In the genomic region with DNA sequence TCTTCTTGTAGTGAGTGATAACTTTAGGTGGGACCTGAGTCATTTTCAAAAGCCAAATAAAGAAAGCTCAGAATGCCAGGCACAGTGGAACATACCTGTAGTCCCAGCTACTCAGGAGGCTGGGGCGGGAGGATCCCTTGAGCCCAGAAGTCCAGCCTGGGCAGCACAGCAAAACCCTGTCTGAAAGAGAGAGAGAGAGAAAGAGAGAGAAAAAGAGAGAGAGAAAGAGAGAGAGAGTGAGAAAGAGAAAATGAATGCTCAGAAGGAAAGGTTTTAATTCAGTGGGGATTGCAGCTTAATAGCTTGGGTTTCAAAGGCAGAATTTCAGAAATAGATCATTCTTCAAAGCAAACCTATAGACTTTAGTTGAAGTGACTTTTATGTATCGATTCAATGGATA, we compare ENCODE assay signal across 21 cellular contexts. TPM values are rescaled to one million over a fixed set of nuclear protein-coding genes. Genes with fewer than 3 reads are reported as not detected.
"Had no signal": no experiment of that assay in that cellular context is flagged by ENCODE, and none has a peak within 500 bp of the region (broad histone marks: within the 10 kb centered on the region; RNA-seq: fewer than 3 reads in every experiment).

No MANE protein-coding gene starts in this region.

- H3K4me1 Mint-ChIP-seq: neural progenitor cell had no signal

- H3K9me3 ChIP-seq: adrenal gland, esophagus squamous epithelium, gastrocnemius medialis, left ventricle myocardium inferior, thoracic aorta, upper lobe of left lung had no signal

- H3K27me3 Mint-ChIP-seq: activated T-cell treated with anti-CD3 and anti-CD28 coated beads, Interleukin-2, amount 50 U/mL, for 24 hours; central memory CD8-positive, alpha-beta T cell had no signal

- H3K4me3 Mint-ChIP-seq: activated T-cell treated with anti-CD3 and anti-CD28 coated beads, Interleukin-2, amount 50 U/mL, for 24 hours; central memory CD8-positive, alpha-beta T cell; neural progenitor cell had no signal

- H3K4me1 ChIP-seq: gastrocnemius medialis, neural progenitor cell had no signal

- DNase-seq: activated CD4-positive, alpha-beta T cell treated with anti-CD3 and anti-CD28 coated beads, Interleukin-2, amount 50 U/mL, for 4 hours; activated CD8-positive, alpha-beta memory T cell treated with anti-CD3 and anti-CD28 coated beads, Interleukin-2, amount 50 U/mL, for 4 hours; activated effector memory CD4-positive, alpha-beta T cell treated with anti-CD3 and anti-CD28 coated beads, Interleukin-2, amount 50 U/mL, for 16 hours; activated naive CD4-positive, alpha-beta T cell treated with anti-CD3 and anti-CD28 coated beads, Interleukin-2, amount 50 U/mL, for 16 hours; adrenal gland; gastrocnemius medialis; left ventricle myocardium inferior; naive thymus-derived CD4-positive, alpha-beta T cell; stimulated activated CD4-positive, alpha-beta T cell treated with anti-CD3 and anti-CD28 coated beads, Interleukin-2, amount 100 ng/mL, for 48 hours; stimulated activated CD8-positive, alpha-beta memory T cell treated with anti-CD3 and anti-CD28 coated beads, Interleukin-4, amount 100 ng/mL, for 48 hours; T-helper 9 cell had no signal

- H3K27ac ChIP-seq: adrenal gland, coronary artery, esophagus squamous epithelium, neural progenitor cell, thoracic aorta, upper lobe of left lung had no signal

- H3K4me2 ChIP-seq: neural progenitor cell had no signal

- H3K27me3 ChIP-seq: adrenal gland, esophagus squamous epithelium, gastrocnemius medialis, neural progenitor cell, upper lobe of left lung had no signal

- H3K36me3 ChIP-seq: adrenal gland, gastrocnemius medialis, neural progenitor cell, upper lobe of left lung had no signal

- H3K9me3 Mint-ChIP-seq: activated T-cell treated with anti-CD3 and anti-CD28 coated beads, Interleukin-2, amount 50 U/mL, for 24 hours; central memory CD8-positive, alpha-beta T cell; naive thymus-derived CD4-positive, alpha-beta T cell; neural progenitor cell; T-cell had no signal

- FAIRE-seq: astrocyte had no signal

- H3K36me3 Mint-ChIP-seq: neural progenitor cell, T-cell, WTC11 had no signal

- H3K27ac Mint-ChIP-seq: activated T-cell treated with anti-CD3 and anti-CD28 coated beads, Interleukin-2, amount 50 U/mL, for 24 hours; neural progenitor cell; T-cell; WTC11 had no signal

- H3K9ac ChIP-seq: neural progenitor cell had no signal

- H3K4me3 ChIP-seq: adrenal gland, coronary artery, esophagus squamous epithelium, gastrocnemius medialis, left ventricle myocardium inferior, neural progenitor cell, thoracic aorta, upper lobe of left lung had no signal

RNA-seq across cellular contexts. Expression of a gene that starts 25.7 kb away (rescaled TPM):
- polyA plus RNA-seq: naive thymus-derived CD4-positive, alpha-beta T cell had no signal
